In the genomic region with DNA sequence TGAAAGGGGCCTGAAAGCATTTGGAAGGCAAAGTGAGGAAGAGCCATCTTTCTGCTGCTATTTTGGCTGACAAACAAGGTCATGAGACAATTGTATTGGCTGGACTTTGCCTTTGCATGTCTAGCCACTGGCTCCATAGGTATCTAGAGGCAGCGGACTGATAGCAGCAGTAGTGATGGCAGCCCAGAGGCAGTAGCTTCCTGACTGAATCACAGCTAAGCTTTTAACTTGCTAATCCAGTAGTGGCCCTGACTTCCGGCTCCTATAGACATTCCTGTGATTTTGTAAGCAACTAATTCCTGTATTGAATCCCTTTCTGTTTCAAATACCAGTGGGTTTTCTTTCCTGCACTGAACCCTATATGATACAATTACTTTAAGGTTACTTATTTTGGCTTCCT, we compare ENCODE assay signal across 17 cellular contexts.
DNase-seq lines count a peak whose midpoint lies in the region; ATAC-seq and TF ChIP-seq lines count a peak whose summit lies in the region.
"Had no signal": no experiment of that assay in that cellular context is flagged by ENCODE, and none has a peak within 500 bp of the region (broad histone marks: within the 10 kb centered on the region; RNA-seq: fewer than 3 reads in every experiment).

No MANE protein-coding gene starts in this region.

- no peak overlapping the region for H3K4me3 Mint-ChIP-seq in H9
- H3K4me3 Mint-ChIP-seq: CD4-positive, alpha-beta memory T cell had no signal

- no peak overlapping the region for H3K9ac ChIP-seq in H9 (ENCODE audit: extremely low read depth, insufficient read length, low read length)
- H3K9ac ChIP-seq in trophoblast cell (ENCODE audit: low read length) = no peak overlapping the region
- H3K9ac ChIP-seq: BLaER1, GM23248, KMS-11 had no signal

- H3K27ac ChIP-seq in H9 (ENCODE audit: insufficient read length, low read depth, low read length) = no peak overlapping the region
- H3K27ac ChIP-seq in trophoblast cell (ENCODE audit: low read depth, low read length) = no peak overlapping the region
- no peak overlapping the region for H3K27ac ChIP-seq in body of pancreas
- H3K27ac ChIP-seq: BLaER1, GM23248, KMS-11 had no signal

- H3K79me1 ChIP-seq in H9 (ENCODE audit: insufficient read depth, low read depth, low read length, poor library complexity, severe bottlenecking) (no peaks in the 10 kb centered on the region), trophoblast cell (ENCODE audit: low read length) (no peaks in the 10 kb centered on the region)

- H3K36me3 ChIP-seq in trophoblast cell (ENCODE audit: control insufficient read depth in 1 of 2, insufficient read depth in 2 of 2, low read length in 2 of 2) (no peaks in the 10 kb centered on the region), body of pancreas (replicated peaks in 1 of 2; ENCODE audit: insufficient read depth in 1 of 2, low read depth in 2 of 2) (no peaks in the 10 kb centered on the region)
- H3K36me3 ChIP-seq: BLaER1 had no signal

- H3K4me2 ChIP-seq in H9 (ENCODE audit: insufficient read depth, insufficient read length, low read length) (no peak overlapping the region), trophoblast cell (ENCODE audit: low read length) (no peak overlapping the region)
- H3K4me2 ChIP-seq: BLaER1, KMS-11 had no signal

- DNase-seq in H9 (peak; percentile 39), cerebellum (ENCODE audit: low spot score) (peak; percentile 19), iris pigment epithelial cell (ENCODE audit: low read depth) (peak; percentile 30), trophoblast cell (peak; percentile 23 to 59), T-helper 1 cell (no peak), body of pancreas (no peak)
- no peak for DNase-seq in effector CD4-positive, alpha-beta T cell
- DNase-seq: CD4-positive, alpha-beta memory T cell; GM23248; NCI-H1436; NCI-H1930; NCI-H526 treated with DMSO at 0.1 percent for 48 hours; NK-92 treated with Interleukin-12 subunit alpha and Interleukin-12 subunit beta, amount 100 ng/mL, for 24 hours; Right ventricle myocardium superior had no signal

- H3K9me3 ChIP-seq in H9 (ENCODE audit: control insufficient read depth, low read depth, low read length) (no peaks in the 10 kb centered on the region), trophoblast cell (ENCODE audit: insufficient read depth, low read depth, low read length) (no peaks in the 10 kb centered on the region), body of pancreas (no peaks in the 10 kb centered on the region)
- H3K9me3 ChIP-seq: BLaER1 had no signal

- H3K18ac ChIP-seq in H9 (ENCODE audit: insufficient read length, low read depth, low read length) (no peak overlapping the region), trophoblast cell (ENCODE audit: low read length) (no peak overlapping the region)

- H2BK20ac ChIP-seq in H9 (ENCODE audit: low read depth, low read length, poor library complexity, severe bottlenecking) = no peak overlapping the region

- no peak for ATAC-seq in body of pancreas
- ATAC-seq: GM12878 had no signal

- H3K23me2 ChIP-seq in H9 (ENCODE audit: insufficient read length, low read depth, low read length, poor library complexity, severe bottlenecking) = no peaks in the 10 kb centered on the region

- H3T11ph ChIP-seq in H9 (ENCODE audit: low read length) = no peak overlapping the region

- no peak for TF ChIP-seq POLR2A in body of pancreas (IDR thresholded peaks at IDR 0.05)

- H3K79me2 ChIP-seq in H9 (ENCODE audit: insufficient read depth, low read length) (no peaks in the 10 kb centered on the region), trophoblast cell (ENCODE audit: control insufficient read depth, insufficient read depth, low read length, poor library complexity) (no peaks in the 10 kb centered on the region)

- H3K14ac ChIP-seq in H9 (ENCODE audit: insufficient read depth, low read length) (no peak overlapping the region), trophoblast cell (ENCODE audit: low read length) (no peak overlapping the region)

- H2AFZ ChIP-seq in H9 (ENCODE audit: low read length) = no peak overlapping the region
- H2AFZ ChIP-seq in trophoblast cell (ENCODE audit: insufficient read depth, low read length, poor library complexity) = no peak overlapping the region
- H2AFZ ChIP-seq: GM23248 had no signal

- H2BK120ac ChIP-seq in H9 (ENCODE audit: low read depth, low read length, poor library complexity, severe bottlenecking) (no peak overlapping the region), trophoblast cell (ENCODE audit: insufficient read depth, low read length, poor library complexity) (no peak overlapping the region)

- H2BK15ac ChIP-seq in H9 (ENCODE audit: low read depth, low read length) = no peak overlapping the region

- H4K91ac ChIP-seq in H9 (ENCODE audit: insufficient read length, low read depth, low read length) = no peak overlapping the region
- no peak overlapping the region for H4K91ac ChIP-seq in trophoblast cell (ENCODE audit: low read depth, low read length)

- peaks cover 3% of the 10 kb centered on the region; the same call in 1 of the 2 replicates for H3K4me1 ChIP-seq in H9 (ENCODE audit: insufficient read depth, low read length)
- H3K4me1 ChIP-seq in trophoblast cell (ENCODE audit: control insufficient read depth in 1 of 2, insufficient read depth in 2 of 2, low read length in 2 of 2) = peaks cover 0 to 2% of the 10 kb centered on the region in 2 experiments
- no peaks in the 10 kb centered on the region for H3K4me1 ChIP-seq in body of pancreas
- H3K4me1 ChIP-seq: BLaER1 had no signal

- no peaks in the 10 kb centered on the region for H3K36me3 Mint-ChIP-seq in H9 (ENCODE audit: insufficient read depth in 1 of 3, low read depth in 3 of 3)
- H3K36me3 Mint-ChIP-seq: CD4-positive, alpha-beta memory T cell had no signal

- H4K8ac ChIP-seq in H9 (replicated peaks; ENCODE audit: insufficient read length, low read depth, low read length) (no peak overlapping the region), trophoblast cell (ENCODE audit: low read depth, low read length) (no peak overlapping the region)

- no peaks in the 10 kb centered on the region for H3K27me3 ChIP-seq in H9 (ENCODE audit: insufficient read depth, low read length)
- no peaks in the 10 kb centered on the region for H3K27me3 ChIP-seq in trophoblast cell (ENCODE audit: insufficient read depth, low read length)
- H3K27me3 ChIP-seq in body of pancreas = no peaks in the 10 kb centered on the region
- H3K27me3 ChIP-seq: BLaER1 had no signal

- no CpG with 5 or more reads among the region's 2 CpGs for WGBS in H9 (ENCODE audit: extremely low coverage, insufficient read length, low lambda C conversion rate)
- no CpG with 5 or more reads among the region's 2 CpGs for WGBS in trophoblast cell (ENCODE audit: extremely low coverage, insufficient coverage, insufficient read length)
- 93 to 94% methylated on average over 2 of the region's 2 CpGs for WGBS in body of pancreas, 2 donors

- H2AK5ac ChIP-seq in H9 (ENCODE audit: insufficient read length, low read length) (no peak overlapping the region), trophoblast cell (ENCODE audit: low read length) (no peak overlapping the region)

- TF ChIP-seq CTCF in H9 (conservative IDR thresholded peaks at IDR 0.05) (no peak), body of pancreas (IDR thresholded peaks at IDR 0.05) (no peak)

- no peak overlapping the region for H3K27ac Mint-ChIP-seq in H9
- H3K27ac Mint-ChIP-seq: CD4-positive, alpha-beta memory T cell had no signal

- H3K4ac ChIP-seq in H9 (ENCODE audit: low read depth, low read length) = no peak overlapping the region
- no peak overlapping the region for H3K4ac ChIP-seq in trophoblast cell (ENCODE audit: low read depth, low read length)

- H2BK12ac ChIP-seq in H9 (ENCODE audit: insufficient read length, low read depth, low read length) (no peak overlapping the region), trophoblast cell (ENCODE audit: low read length) (no peak overlapping the region)

- no peaks in the 10 kb centered on the region; a peak in 1 of 5 replicates for H3K9me3 Mint-ChIP-seq in H9

- no peak overlapping the region for H4K12ac ChIP-seq in trophoblast cell (ENCODE audit: low read depth, low read length)

- no peaks in the 10 kb centered on the region for H3K27me3 Mint-ChIP-seq in H9 (ENCODE audit: low read depth)
- H3K27me3 Mint-ChIP-seq: CD4-positive, alpha-beta memory T cell had no signal

- intact Hi-C loops in body of pancreas (cut with DNase I) = no loop called here

- peaks cover 10 to 20% of the 10 kb centered on the region in 2 experiments for H3K4me1 Mint-ChIP-seq in H9
- H3K4me1 Mint-ChIP-seq: CD4-positive, alpha-beta memory T cell had no signal

- H3K23ac ChIP-seq in H9 (ENCODE audit: insufficient read length, low read depth, low read length) = no peak overlapping the region
- no peak overlapping the region for H3K23ac ChIP-seq in trophoblast cell (ENCODE audit: low read length)

- H2BK5ac ChIP-seq in H9 (ENCODE audit: insufficient read length, low read length) (no peak overlapping the region), trophoblast cell (ENCODE audit: low read depth, low read length, poor library complexity) (no peak overlapping the region)

- H4K20me1 ChIP-seq in H9 (ENCODE audit: control insufficient read depth, insufficient read depth, insufficient read length) = no peaks in the 10 kb centered on the region
- H4K20me1 ChIP-seq: BLaER1 had no signal

- H3K56ac ChIP-seq in H9 (ENCODE audit: insufficient read length, low read depth, low read length) = no peak overlapping the region

- no peak overlapping the region for H3K4me3 ChIP-seq in trophoblast cell (ENCODE audit: low read depth, low read length)
- H3K4me3 ChIP-seq in body of pancreas = no peak overlapping the region
- H3K4me3 ChIP-seq: BLaER1, GM12878, GM23248 had no signal

- no peak overlapping the region for H4K5ac ChIP-seq in H9 (ENCODE audit: insufficient read length, low read depth, low read length)

Comparison
In these comparisons a context has a peak if more than half of its experiments do, and no peak if none do; other contexts are left out.
1. DNase-seq: peak in H9 (single experiment), cerebellum (single experiment), iris pigment epithelial cell (single experiment) and trophoblast cell (2 of 2); none in T-helper 1 cell (0 of 5), effector CD4-positive, alpha-beta T cell (single experiment) and body of pancreas (0 of 4).